Comparison of ENCODE assay signal across 8 cellular contexts in the genomic region with DNA sequence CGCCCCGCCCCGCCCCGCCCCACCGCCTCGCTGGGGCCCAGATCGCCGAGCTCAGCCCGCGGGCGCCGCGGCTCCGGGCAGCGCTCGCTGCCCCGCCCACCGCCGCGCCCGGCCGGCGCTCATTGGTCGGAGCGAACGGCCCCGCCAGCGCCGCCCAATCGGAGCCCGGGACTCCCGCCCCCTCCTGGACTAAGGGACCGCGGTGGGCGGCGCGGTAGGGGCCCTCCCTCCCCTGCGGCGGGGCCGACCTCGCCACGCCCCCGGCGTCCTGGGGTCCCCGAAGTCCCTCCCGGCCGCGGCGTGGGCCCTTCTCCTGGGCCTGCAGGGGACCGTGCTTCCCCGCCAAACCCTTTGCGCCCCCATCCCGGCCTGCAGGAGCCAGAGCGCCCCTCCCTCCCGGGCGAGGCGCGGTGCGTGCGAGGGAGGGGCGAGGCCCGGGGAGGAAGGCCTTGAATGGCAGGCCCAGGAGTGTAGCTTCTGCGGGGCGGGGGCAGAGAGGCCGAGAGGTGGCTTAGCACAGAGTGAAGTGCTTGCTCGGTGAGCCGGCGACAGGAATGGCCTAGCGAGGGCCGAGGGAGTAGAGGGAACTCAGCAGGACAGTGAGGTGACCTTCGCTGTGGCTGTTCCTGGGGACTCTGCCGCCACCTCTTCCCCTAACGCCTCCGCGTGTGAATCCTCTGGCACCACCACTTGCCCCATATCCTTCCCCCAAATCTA. TPM values are rescaled to one million over a fixed set of nuclear protein-coding genes. Genes with fewer than 3 reads are reported as not detected.
A peak's percentile ranks its signal among the peaks of the same experiment; 100 is the strongest.
DNase-seq lines count a peak whose midpoint lies in the region; ATAC-seq, FAIRE-seq and TF ChIP-seq lines count a peak whose summit lies in the region.

A gene (minus strand): TSS at position 51 of the 717 bp plus-strand sequence. CDS start 7,366 bp downstream, outside the sequence.

- CTCF ChIA-PET in CD8-positive, alpha-beta memory T cell (lab: Charles Lee): interaction anchor here (0.8 to 2.3 kb wide), 2 partner anchors 20 to 181 kb away, joined by 3 to 11 read pairs; no protein-coding TSS in a partner anchor
- CTCF ChIA-PET in endothelial cell of umbilical vein (lab: Charles Lee): interaction anchor here (1.0 to 9.2 kb wide), 5 partner anchors 12 to 48 kb away, joined by 3 to 82 read pairs (median 3); a partner anchor contains a TSS

- FAIRE-seq in endothelial cell of umbilical vein (lab: Jason Lieb, UNC): peak; percentile 64

- peak within 1 kb of the TSS; percentile 45 for H3K4me2 ChIP-seq in endothelial cell of umbilical vein (ENCODE audit: insufficient read depth, low read length)

- H3K27ac Mint-ChIP-seq in CD8-positive, alpha-beta memory T cell: peak within 1 kb of the TSS; percentile 77 to 94 (median 89)

- H4K20me1 ChIP-seq in endothelial cell of umbilical vein (replicated peaks; ENCODE audit: control insufficient read depth, extremely low read depth, insufficient read depth, low read length): no peaks in the 10 kb centered on the region

- no peaks in the 10 kb centered on the region for H3K27me3 Mint-ChIP-seq in CD8-positive, alpha-beta memory T cell

- BruUV-seq in endothelial cell of umbilical vein (replicated peaks; lab: Mats Ljungman, UMichigan): no TSS peak

- peaks cover 20% of the 10 kb centered on the region for H3K4me1 ChIP-seq in CD8-positive, alpha-beta memory T cell (ENCODE audit: insufficient read depth, low read length)
- H3K4me1 ChIP-seq in NT2/D1 (ENCODE audit: insufficient read depth, insufficient read length) (peaks cover 20% of the 10 kb centered on the region), endothelial cell of umbilical vein (ENCODE audit: control insufficient read depth, extremely low read depth, insufficient read depth, low read length) (peaks cover 52% of the 10 kb centered on the region), mononuclear cell (ENCODE audit: insufficient read depth, low read length) (peaks cover 60% of the 10 kb centered on the region)

- H3K36me3 ChIP-seq in CD8-positive, alpha-beta memory T cell (ENCODE audit: insufficient read depth, low read length): no peaks in the 10 kb centered on the region
- H3K36me3 ChIP-seq in NT2/D1 (ENCODE audit: insufficient read depth, insufficient read length, low read length) (no peaks in the 10 kb centered on the region), endothelial cell of umbilical vein (ENCODE audit: control insufficient read depth in 2 of 2, extremely low read depth in 1 of 2, insufficient read depth in 2 of 2, low read length in 2 of 2) (no peaks in the 10 kb centered on the region)

- peak within 1 kb of the TSS; percentile 82 to 90 (median 86) for H3K4me3 Mint-ChIP-seq in CD8-positive, alpha-beta memory T cell

- peak within 1 kb of the TSS; percentile 71 for H2AFZ ChIP-seq in endothelial cell of umbilical vein (ENCODE audit: low read depth, low read length)

- peak within 1 kb of the TSS; percentile 84 for H3K9ac ChIP-seq in NT2/D1 (ENCODE audit: insufficient read length, low read depth)
- no peak within 1 kb of the TSS for H3K9ac ChIP-seq in endothelial cell of umbilical vein (replicated peaks; ENCODE audit: extremely low read depth, insufficient read depth, low read length)

- peak; percentile 85 to 89 (median 87) for DNase-seq in CD8-positive, alpha-beta memory T cell
- DNase-seq in NT2/D1 (ENCODE audit: low read depth, low spot score) (peak; percentile 71), endothelial cell of umbilical vein (ENCODE audit: low read depth, low spot score) (peak; percentile 83)
- peak; percentile 88 for DNase-seq in activated CD8-positive, alpha-beta memory T cell treated with anti-CD3 and anti-CD28 coated beads, Interleukin-2, amount 50 U/mL, for 4 hours
- peak; percentile 85 to 90 for DNase-seq in stimulated activated CD8-positive, alpha-beta memory T cell treated with anti-CD3 and anti-CD28 coated beads, Interleukin-2, amount 100 ng/mL, for 48 hours (ENCODE audit: low read depth in 2 of 2)

- intact Hi-C loops in endothelial cell of umbilical vein (cut with micrococcal nuclease): loop anchor here (1.0 to 2.0 kb wide), 2 partner anchors 28 to 47 kb away; a partner anchor contains a TSS

- peak within 1 kb of the TSS; percentile 58 for H3K4me3 ChIP-seq in CD8-positive, alpha-beta memory T cell (ENCODE audit: low read length)
- peak within 1 kb of the TSS; percentile 68 for H3K4me3 ChIP-seq in NT2/D1 (ENCODE audit: insufficient read length, low read depth)
- H3K4me3 ChIP-seq in endothelial cell of umbilical vein (replicated peaks in 1 of 3; ENCODE audit: insufficient read depth in 1 of 3, low read depth in 1 of 3, low read length in 3 of 3): peak within 1 kb of the TSS; percentile 41 to 59 (median 52)
- H3K4me3 ChIP-seq in mononuclear cell (ENCODE audit: low read length): peak within 1 kb of the TSS; percentile 45

- no peaks in the 10 kb centered on the region for H3K27me3 ChIP-seq in CD8-positive, alpha-beta memory T cell (ENCODE audit: insufficient read depth, low read length, poor library complexity, severe bottlenecking)
- H3K27me3 ChIP-seq in NT2/D1 (ENCODE audit: insufficient read depth, insufficient read length) (peaks cover 15% of the 10 kb centered on the region), endothelial cell of umbilical vein (ENCODE audit: control insufficient read depth in 2 of 2, insufficient read depth in 2 of 2, low read length in 2 of 2) (no peaks in the 10 kb centered on the region), mononuclear cell (ENCODE audit: insufficient read depth, low read length) (no peaks in the 10 kb centered on the region)

- no peak within 1 kb of the TSS for H3K27ac ChIP-seq in CD8-positive, alpha-beta memory T cell (ENCODE audit: low read depth, low read length)
- no peak within 1 kb of the TSS for H3K27ac ChIP-seq in endothelial cell of umbilical vein (ENCODE audit: insufficient read depth, low read depth, low read length)

- H3K36me3 Mint-ChIP-seq in CD8-positive, alpha-beta memory T cell: peaks cover 0 to 2% (median 0%) of the 10 kb centered on the region in 3 donors

- H3K9me1 ChIP-seq in endothelial cell of umbilical vein (replicated peaks; ENCODE audit: control insufficient read depth, extremely low read depth, insufficient read depth, low read length): no peaks in the 10 kb centered on the region

- H3K4me1 Mint-ChIP-seq in CD8-positive, alpha-beta memory T cell: peaks cover 18 to 29% (median 19%) of the 10 kb centered on the region in 3 donors

- POLR2A ChIA-PET in CD8-positive, alpha-beta memory T cell (lab: Charles Lee): interaction anchor here (0.6 to 1.3 kb wide), 2 partner anchors 72 to 1451 kb away, joined by 3 to 4 read pairs; no protein-coding TSS in a partner anchor
- POLR2A ChIA-PET in endothelial cell of umbilical vein (lab: Charles Lee): no interaction called here

- H3K9me3 Mint-ChIP-seq in CD8-positive, alpha-beta memory T cell: no peaks in the 10 kb centered on the region

- H3K9me3 ChIP-seq in CD8-positive, alpha-beta memory T cell (ENCODE audit: low read length): no peaks in the 10 kb centered on the region
- H3K9me3 ChIP-seq in NT2/D1 (ENCODE audit: insufficient read depth, low read length): no peaks in the 10 kb centered on the region
- H3K9me3 ChIP-seq in endothelial cell of umbilical vein (replicated peaks; ENCODE audit: control insufficient read depth, insufficient read depth, low read length): no peaks in the 10 kb centered on the region
- no peaks in the 10 kb centered on the region for H3K9me3 ChIP-seq in mononuclear cell (ENCODE audit: low read depth, low read length)

- peaks cover 13% of the 10 kb centered on the region for H3K79me2 ChIP-seq in endothelial cell of umbilical vein (ENCODE audit: control insufficient read depth, insufficient read depth, low read length)

- TF ChIP-seq POLR2A in endothelial cell of umbilical vein (IDR thresholded peaks at IDR 0.05; ENCODE audit: low read depth, low read length): no peak

- dilution Hi-C loops in endothelial cell of umbilical vein (cut with MboI; ENCODE audit: extremely low pct_ligation_motif_present, low sequenced_read_pairs): no loop called here

- peak; percentile 93 for ATAC-seq in GM19452 (IDR thresholded peaks at IDR 0.05; ENCODE audit: unreplicated experiment)
- peak; percentile 78 for ATAC-seq in HG03565 (IDR thresholded peaks at IDR 0.05; ENCODE audit: unreplicated experiment)

- no peak for TF ChIP-seq CTCF in endothelial cell of umbilical vein (IDR thresholded peaks at IDR 0.05; ENCODE audit: extremely low read depth in 1 of 2, insufficient read depth in 1 of 2, low read depth in 1 of 2, low read length in 2 of 2)

TF ChIP-seq in endothelial cell of umbilical vein, 7 proteins besides CTCF, POLR2A, EP300 and RAD21:
- TF ChIP-seq, protein P1, sequence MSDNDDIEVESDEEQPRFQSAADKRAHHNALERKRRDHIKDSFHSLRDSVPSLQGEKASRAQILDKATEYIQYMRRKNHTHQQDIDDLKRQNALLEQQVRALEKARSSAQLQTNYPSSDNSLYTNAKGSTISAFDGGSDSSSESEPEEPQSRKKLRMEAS (IDR thresholded peaks at IDR 0.05; ENCODE audit: insufficient read depth, insufficient read length): no peak
- TF ChIP-seq FOS (IDR thresholded peaks at IDR 0.05; ENCODE audit: borderline replicate concordance, insufficient read depth, low read length) (no peak), MYC (IDR thresholded peaks at IDR 0.05; ENCODE audit: low read depth, low read length) (no peak), GATA2 (IDR thresholded peaks at IDR 0.05; ENCODE audit: insufficient read depth, insufficient read length, low read depth, low read length) (no peak), POLR2AphosphoS5 (IDR thresholded peaks at IDR 0.05; ENCODE audit: insufficient read depth, low read depth, low read length) (no peak), EZH2 (IDR thresholded peaks at IDR 0.05; ENCODE audit: borderline replicate concordance, low read depth, low read length, severe bottlenecking) (no peak), JUN (IDR thresholded peaks at IDR 0.05; ENCODE audit: borderline replicate concordance, insufficient read depth, insufficient read length, low read depth) (no peak)

RNA-seq across cellular contexts. Expression of the gene that starts here (rescaled TPM):
- 1 to 10 TPM; 2.3 to 2.7 TPM for total RNA-seq in CD8-positive, alpha-beta memory T cell
- polyA plus RNA-seq in CD8-positive, alpha-beta memory T cell: 1.1 TPM
- 5.7 and 6.1 TPM in 2 replicates for total RNA-seq in endothelial cell of umbilical vein
- 4.3 and 4.5 TPM in 2 replicates for polyA plus RNA-seq in endothelial cell of umbilical vein
- polyA plus RNA-seq in endothelial cell of umbilical vein (2011; cell fraction: cytosol; rRNA removed): 3.1 and 3.6 TPM in 2 replicates
- 12.1 and 12.3 TPM in 2 replicates for polyA plus RNA-seq in endothelial cell of umbilical vein (2011; cell fraction: nucleus; rRNA removed)
- polyA plus RNA-seq in endothelial cell of umbilical vein (2012): 4.0 and 5.3 TPM in 2 replicates
- polyA minus RNA-seq in endothelial cell of umbilical vein: 3.2 and 5.7 TPM in 2 replicates
- polyA minus RNA-seq in endothelial cell of umbilical vein (2011; cell fraction: cytosol; rRNA and poly(A)+ RNA removed): 10.8 TPM
- polyA minus RNA-seq in endothelial cell of umbilical vein (2011; cell fraction: nucleus; rRNA and poly(A)+ RNA removed): 4.3 and 5.5 TPM in 2 replicates
- total RNA-seq in mononuclear cell: 5.4 TPM
